ENCODE assay signal across 13 cellular contexts in the genomic region with DNA sequence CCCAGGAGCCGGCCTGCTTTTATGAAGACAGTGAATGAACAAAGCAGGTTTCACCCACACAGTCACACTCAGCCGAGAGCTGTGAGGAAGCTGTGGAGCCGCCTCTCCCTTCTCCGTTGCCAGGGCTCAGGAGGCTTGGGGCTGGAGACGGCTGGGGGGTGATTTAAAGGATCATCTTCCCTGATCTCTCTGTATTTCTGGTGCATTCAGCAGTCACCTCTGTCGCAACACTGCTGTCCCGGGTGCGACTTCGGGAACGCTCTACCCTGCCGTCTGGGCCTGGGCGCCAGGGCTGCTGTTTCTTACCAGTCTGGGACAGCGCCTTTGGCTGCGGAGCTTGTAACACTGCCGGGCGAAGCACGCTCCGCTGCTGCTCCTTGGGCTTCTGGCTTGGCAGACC.
"Had no signal": no experiment of that assay in that cellular context is flagged by ENCODE, and none has a peak within 500 bp of the region (broad histone marks: within the 10 kb centered on the region; RNA-seq: fewer than 3 reads in every experiment).

No MANE protein-coding gene starts in this region.

- H3K27me3 ChIP-seq: foreskin keratinocyte, testis had no signal

- H3K9me3 ChIP-seq: testis had no signal

- H3K27ac ChIP-seq: epithelial cell of prostate, foreskin keratinocyte, skin epidermis, testis had no signal

- H3K4me3 Mint-ChIP-seq: activated T-cell treated with anti-CD3 and anti-CD28 coated beads, Interleukin-2, amount 50 U/mL, for 72 hours; natural killer cell had no signal

- H3K4me3 ChIP-seq: skin epidermis, testis had no signal

- H3K27ac Mint-ChIP-seq: activated T-cell treated with anti-CD3 and anti-CD28 coated beads, Interleukin-2, amount 50 U/mL, for 72 hours; natural killer cell had no signal

- H3K4me1 ChIP-seq: foreskin keratinocyte had no signal

- ATAC-seq: activated T-cell treated with anti-CD3 and anti-CD28 coated beads, Interleukin-2, amount 50 U/mL, for 72 hours; foreskin keratinocyte; left ventricle myocardium superior; natural killer cell; stimulated activated naive CD8-positive, alpha-beta T cell treated with anti-CD3 and anti-CD28 coated beads, Interleukin-15, Interleukin-2, amounts not matched to agents 100 U/mL and 50 U/mL, for 24 hours had no signal

- H3K9me3 Mint-ChIP-seq: activated T-cell treated with anti-CD3 and anti-CD28 coated beads, Interleukin-2, amount 50 U/mL, for 72 hours; natural killer cell had no signal

- DNase-seq: activated CD4-positive, alpha-beta T cell treated with anti-CD3 and anti-CD28 coated beads, Interleukin-2, amount 50 U/mL, for 4 hours; activated effector memory CD4-positive, alpha-beta T cell treated with anti-CD3 and anti-CD28 coated beads, Interleukin-2, amount 50 U/mL, for 16 hours; activated naive CD4-positive, alpha-beta T cell treated with anti-CD3 and anti-CD28 coated beads, Interleukin-2, amount 50 U/mL, for 16 hours; activated T-cell treated with anti-CD3 and anti-CD28 coated beads, Interleukin-2, amount 50 U/mL, for 72 hours; dermis blood vessel endothelial cell; foreskin keratinocyte; kidney; left ventricle myocardium superior; natural killer cell; stimulated activated naive CD8-positive, alpha-beta T cell treated with anti-CD3 and anti-CD28 coated beads, Interleukin-15, Interleukin-2, amounts not matched to agents 100 U/mL and 50 U/mL, for 24 hours; testis had no signal
